In the genomic region with DNA sequence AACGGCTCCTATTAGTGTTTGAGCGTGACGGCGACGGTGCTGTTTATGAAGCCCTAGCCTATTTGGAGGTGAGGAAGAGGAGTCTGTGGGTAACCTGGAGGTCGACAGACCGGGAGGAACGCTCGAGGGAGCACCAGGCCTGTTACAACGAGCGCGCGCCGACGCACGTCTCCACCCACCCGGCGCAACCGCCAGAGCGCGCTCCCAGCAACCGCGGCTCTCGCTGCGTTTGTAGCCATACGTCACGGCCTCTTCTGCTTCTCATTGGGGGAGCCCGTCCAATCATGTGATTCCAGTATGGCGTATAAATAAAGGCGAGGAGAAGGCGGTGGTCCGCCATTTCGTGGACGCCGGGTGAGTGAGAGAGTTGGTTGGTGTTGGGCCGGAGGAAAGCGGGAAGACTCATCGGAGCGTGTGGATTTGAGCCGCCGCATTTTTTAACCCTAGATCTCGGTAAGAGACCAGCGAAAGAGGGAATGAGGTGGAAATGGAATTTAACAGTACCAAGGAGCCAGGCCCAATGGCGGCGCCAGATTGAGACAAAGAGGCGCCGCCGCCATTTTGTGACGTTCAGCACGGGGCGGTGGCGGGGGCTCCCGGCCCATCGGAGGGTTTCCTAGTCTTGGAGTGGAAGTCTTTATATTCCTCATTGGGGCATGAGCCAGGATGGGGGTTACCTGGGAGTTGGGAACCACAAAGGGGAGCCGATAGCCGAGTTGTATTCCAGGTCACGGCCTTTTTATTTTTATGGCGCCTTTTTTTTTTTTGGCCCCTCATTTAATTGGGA, we compare ENCODE assay signal across 1 cellular context.
A peak's percentile ranks its signal among the peaks of the same experiment; 100 is the strongest.
TF ChIP-seq lines count a peak whose summit lies in the region.

A gene (plus strand): TSS at position 334 of the 787 bp plus-strand sequence. CDS start 2,401 bp downstream, outside the sequence.

TF ChIP-seq in K562, 482 proteins besides CTCF, POLR2A, EP300 and RAD21 (continued from another document and continues in another):
- TF ChIP-seq, protein P1, sequence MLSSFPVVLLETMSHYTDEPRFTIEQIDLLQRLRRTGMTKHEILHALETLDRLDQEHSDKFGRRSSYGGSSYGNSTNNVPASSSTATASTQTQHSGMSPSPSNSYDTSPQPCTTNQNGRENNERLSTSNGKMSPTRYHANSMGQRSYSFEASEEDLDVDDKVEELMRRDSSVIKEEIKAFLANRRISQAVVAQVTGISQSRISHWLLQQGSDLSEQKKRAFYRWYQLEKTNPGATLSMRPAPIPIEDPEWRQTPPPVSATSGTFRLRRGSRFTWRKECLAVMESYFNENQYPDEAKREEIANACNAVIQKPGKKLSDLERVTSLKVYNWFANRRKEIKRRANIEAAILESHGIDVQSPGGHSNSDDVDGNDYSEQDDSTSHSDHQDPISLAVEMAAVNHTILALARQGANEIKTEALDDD (IDR thresholded peaks at IDR 0.05) = peak; percentile 9; the same call in 1 of the 2 replicates
- peak; percentile 59 for TF ChIP-seq FOSL1 (tag; conservative IDR thresholded peaks at IDR 0.05)
- TF ChIP-seq PURB (CRISPR knock-in tag; IDR thresholded peaks at IDR 0.05; ENCODE audit: low read depth) = no peak
- 0 out of 2 replicates have a peak, but pooled peaks have one; percentile 27 for TF ChIP-seq BMI1 (IDR thresholded peaks at IDR 0.05; ENCODE audit: low read length)
- TF ChIP-seq, protein P2, sequence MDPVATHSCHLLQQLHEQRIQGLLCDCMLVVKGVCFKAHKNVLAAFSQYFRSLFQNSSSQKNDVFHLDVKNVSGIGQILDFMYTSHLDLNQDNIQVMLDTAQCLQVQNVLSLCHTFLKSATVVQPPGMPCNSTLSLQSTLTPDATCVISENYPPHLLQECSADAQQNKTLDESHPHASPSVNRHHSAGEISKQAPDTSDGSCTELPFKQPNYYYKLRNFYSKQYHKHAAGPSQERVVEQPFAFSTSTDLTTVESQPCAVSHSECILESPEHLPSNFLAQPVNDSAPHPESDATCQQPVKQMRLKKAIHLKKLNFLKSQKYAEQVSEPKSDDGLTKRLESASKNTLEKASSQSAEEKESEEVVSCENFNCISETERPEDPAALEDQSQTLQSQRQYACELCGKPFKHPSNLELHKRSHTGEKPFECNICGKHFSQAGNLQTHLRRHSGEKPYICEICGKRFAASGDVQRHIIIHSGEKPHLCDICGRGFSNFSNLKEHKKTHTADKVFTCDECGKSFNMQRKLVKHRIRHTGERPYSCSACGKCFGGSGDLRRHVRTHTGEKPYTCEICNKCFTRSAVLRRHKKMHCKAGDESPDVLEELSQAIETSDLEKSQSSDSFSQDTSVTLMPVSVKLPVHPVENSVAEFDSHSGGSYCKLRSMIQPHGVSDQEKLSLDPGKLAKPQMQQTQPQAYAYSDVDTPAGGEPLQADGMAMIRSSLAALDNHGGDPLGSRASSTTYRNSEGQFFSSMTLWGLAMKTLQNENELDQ (CRISPR knock-in tag; IDR thresholded peaks at IDR 0.05; ENCODE audit: borderline replicate concordance) = peak; percentile 21; the same call in 1 of the 2 replicates
- TF ChIP-seq RBM14 (IDR thresholded peaks at IDR 0.05; ENCODE audit: borderline replicate concordance, insufficient read depth, low read depth, low read length) = peak; percentile 38; the same call in 1 of the 2 replicates
- TF ChIP-seq KDM2B (CRISPR knock-in tag; IDR thresholded peaks at IDR 0.05) = peak; percentile 65; the same call in 1 of the 2 replicates
- TF ChIP-seq ZNF551 (CRISPR knock-in tag; IDR thresholded peaks at IDR 0.05) = 0 out of 2 replicates have a peak, but pooled peaks have one; percentile 8
- TF ChIP-seq SP1 (CRISPR knock-in tag; IDR thresholded peaks at IDR 0.05) = peak; percentile 98
- peak; percentile 99 for TF ChIP-seq GTF2E2 (tag; IDR thresholded peaks at IDR 0.05)
- TF ChIP-seq, protein P3, sequence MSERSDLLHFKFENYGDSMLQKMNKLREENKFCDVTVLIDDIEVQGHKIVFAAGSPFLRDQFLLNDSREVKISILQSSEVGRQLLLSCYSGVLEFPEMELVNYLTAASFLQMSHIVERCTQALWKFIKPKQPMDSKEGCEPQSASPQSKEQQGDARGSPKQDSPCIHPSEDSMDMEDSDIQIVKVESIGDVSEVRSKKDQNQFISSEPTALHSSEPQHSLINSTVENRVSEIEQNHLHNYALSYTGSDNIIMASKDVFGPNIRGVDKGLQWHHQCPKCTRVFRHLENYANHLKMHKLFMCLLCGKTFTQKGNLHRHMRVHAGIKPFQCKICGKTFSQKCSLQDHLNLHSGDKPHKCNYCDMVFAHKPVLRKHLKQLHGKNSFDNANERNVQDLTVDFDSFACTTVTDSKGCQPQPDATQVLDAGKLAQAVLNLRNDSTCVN (CRISPR knock-in tag; IDR thresholded peaks at IDR 0.05) = peak; percentile 93
- no peak for TF ChIP-seq ZNF717 (CRISPR knock-in tag; IDR thresholded peaks at IDR 0.05)
- peak; percentile 83; the same call in 1 of the 2 replicates for TF ChIP-seq ZC3H4 (CRISPR knock-in tag; IDR thresholded peaks at IDR 0.05; ENCODE audit: borderline replicate concordance)
- TF ChIP-seq, protein P4, sequence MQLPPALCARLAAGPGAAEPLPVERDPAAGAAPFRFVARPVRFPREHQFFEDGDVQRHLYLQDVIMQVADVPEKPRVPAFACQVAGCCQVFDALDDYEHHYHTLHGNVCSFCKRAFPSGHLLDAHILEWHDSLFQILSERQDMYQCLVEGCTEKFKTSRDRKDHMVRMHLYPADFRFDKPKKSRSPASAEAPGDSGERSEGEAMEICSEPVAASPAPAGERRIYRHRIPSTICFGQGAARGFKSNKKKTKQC (CRISPR knock-in tag; IDR thresholded peaks at IDR 0.05) = peak; percentile 98
- TF ChIP-seq CBFB (CRISPR knock-in tag; IDR thresholded peaks at IDR 0.05) = peak; percentile 61; the same call in 1 of the 2 replicates
- TF ChIP-seq TAF7 (tag; IDR thresholded peaks at IDR 0.05) = peak; percentile 99
- TF ChIP-seq YY1 (IDR thresholded peaks at IDR 0.05; ENCODE audit: borderline replicate concordance in 1 of 3, control insufficient read depth in 1 of 3, extremely low read depth in 1 of 3, insufficient read depth in 3 of 3, insufficient read length in 1 of 3, insufficient replicate concordance in 2 of 3, low read depth in 1 of 3, low read length in 2 of 3) = peak; percentile 92 to 98 (median 97)
- TF ChIP-seq, protein P5, sequence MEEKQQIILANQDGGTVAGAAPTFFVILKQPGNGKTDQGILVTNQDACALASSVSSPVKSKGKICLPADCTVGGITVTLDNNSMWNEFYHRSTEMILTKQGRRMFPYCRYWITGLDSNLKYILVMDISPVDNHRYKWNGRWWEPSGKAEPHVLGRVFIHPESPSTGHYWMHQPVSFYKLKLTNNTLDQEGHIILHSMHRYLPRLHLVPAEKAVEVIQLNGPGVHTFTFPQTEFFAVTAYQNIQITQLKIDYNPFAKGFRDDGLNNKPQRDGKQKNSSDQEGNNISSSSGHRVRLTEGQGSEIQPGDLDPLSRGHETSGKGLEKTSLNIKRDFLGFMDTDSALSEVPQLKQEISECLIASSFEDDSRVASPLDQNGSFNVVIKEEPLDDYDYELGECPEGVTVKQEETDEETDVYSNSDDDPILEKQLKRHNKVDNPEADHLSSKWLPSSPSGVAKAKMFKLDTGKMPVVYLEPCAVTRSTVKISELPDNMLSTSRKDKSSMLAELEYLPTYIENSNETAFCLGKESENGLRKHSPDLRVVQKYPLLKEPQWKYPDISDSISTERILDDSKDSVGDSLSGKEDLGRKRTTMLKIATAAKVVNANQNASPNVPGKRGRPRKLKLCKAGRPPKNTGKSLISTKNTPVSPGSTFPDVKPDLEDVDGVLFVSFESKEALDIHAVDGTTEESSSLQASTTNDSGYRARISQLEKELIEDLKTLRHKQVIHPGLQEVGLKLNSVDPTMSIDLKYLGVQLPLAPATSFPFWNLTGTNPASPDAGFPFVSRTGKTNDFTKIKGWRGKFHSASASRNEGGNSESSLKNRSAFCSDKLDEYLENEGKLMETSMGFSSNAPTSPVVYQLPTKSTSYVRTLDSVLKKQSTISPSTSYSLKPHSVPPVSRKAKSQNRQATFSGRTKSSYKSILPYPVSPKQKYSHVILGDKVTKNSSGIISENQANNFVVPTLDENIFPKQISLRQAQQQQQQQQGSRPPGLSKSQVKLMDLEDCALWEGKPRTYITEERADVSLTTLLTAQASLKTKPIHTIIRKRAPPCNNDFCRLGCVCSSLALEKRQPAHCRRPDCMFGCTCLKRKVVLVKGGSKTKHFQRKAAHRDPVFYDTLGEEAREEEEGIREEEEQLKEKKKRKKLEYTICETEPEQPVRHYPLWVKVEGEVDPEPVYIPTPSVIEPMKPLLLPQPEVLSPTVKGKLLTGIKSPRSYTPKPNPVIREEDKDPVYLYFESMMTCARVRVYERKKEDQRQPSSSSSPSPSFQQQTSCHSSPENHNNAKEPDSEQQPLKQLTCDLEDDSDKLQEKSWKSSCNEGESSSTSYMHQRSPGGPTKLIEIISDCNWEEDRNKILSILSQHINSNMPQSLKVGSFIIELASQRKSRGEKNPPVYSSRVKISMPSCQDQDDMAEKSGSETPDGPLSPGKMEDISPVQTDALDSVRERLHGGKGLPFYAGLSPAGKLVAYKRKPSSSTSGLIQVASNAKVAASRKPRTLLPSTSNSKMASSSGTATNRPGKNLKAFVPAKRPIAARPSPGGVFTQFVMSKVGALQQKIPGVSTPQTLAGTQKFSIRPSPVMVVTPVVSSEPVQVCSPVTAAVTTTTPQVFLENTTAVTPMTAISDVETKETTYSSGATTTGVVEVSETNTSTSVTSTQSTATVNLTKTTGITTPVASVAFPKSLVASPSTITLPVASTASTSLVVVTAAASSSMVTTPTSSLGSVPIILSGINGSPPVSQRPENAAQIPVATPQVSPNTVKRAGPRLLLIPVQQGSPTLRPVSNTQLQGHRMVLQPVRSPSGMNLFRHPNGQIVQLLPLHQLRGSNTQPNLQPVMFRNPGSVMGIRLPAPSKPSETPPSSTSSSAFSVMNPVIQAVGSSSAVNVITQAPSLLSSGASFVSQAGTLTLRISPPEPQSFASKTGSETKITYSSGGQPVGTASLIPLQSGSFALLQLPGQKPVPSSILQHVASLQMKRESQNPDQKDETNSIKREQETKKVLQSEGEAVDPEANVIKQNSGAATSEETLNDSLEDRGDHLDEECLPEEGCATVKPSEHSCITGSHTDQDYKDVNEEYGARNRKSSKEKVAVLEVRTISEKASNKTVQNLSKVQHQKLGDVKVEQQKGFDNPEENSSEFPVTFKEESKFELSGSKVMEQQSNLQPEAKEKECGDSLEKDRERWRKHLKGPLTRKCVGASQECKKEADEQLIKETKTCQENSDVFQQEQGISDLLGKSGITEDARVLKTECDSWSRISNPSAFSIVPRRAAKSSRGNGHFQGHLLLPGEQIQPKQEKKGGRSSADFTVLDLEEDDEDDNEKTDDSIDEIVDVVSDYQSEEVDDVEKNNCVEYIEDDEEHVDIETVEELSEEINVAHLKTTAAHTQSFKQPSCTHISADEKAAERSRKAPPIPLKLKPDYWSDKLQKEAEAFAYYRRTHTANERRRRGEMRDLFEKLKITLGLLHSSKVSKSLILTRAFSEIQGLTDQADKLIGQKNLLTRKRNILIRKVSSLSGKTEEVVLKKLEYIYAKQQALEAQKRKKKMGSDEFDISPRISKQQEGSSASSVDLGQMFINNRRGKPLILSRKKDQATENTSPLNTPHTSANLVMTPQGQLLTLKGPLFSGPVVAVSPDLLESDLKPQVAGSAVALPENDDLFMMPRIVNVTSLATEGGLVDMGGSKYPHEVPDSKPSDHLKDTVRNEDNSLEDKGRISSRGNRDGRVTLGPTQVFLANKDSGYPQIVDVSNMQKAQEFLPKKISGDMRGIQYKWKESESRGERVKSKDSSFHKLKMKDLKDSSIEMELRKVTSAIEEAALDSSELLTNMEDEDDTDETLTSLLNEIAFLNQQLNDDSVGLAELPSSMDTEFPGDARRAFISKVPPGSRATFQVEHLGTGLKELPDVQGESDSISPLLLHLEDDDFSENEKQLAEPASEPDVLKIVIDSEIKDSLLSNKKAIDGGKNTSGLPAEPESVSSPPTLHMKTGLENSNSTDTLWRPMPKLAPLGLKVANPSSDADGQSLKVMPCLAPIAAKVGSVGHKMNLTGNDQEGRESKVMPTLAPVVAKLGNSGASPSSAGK (IDR thresholded peaks at IDR 0.05) = peak; percentile 79
- peak; percentile 61 for TF ChIP-seq MIER1 (IDR thresholded peaks at IDR 0.05; ENCODE audit: low read depth)
- TF ChIP-seq MAZ (CRISPR knock-in tag; conservative IDR thresholded peaks at IDR 0.05 in 1 of 2, IDR thresholded peaks at IDR 0.05 in 1 of 2) = peak; percentile 79 to 83; a peak in 3 of 4 replicates
- peak in 1 of 2 experiments; percentile 52; a peak in 1 of 4 replicates for TF ChIP-seq FOXA3 (CRISPR knock-in tag; conservative IDR thresholded peaks at IDR 0.05 in 1 of 2, IDR thresholded peaks at IDR 0.05 in 1 of 2)
- peak; percentile 74; the same call in 1 of the 2 replicates for TF ChIP-seq ZKSCAN1 (IDR thresholded peaks at IDR 0.05; ENCODE audit: low read depth, low read length)
- TF ChIP-seq, protein P6, sequence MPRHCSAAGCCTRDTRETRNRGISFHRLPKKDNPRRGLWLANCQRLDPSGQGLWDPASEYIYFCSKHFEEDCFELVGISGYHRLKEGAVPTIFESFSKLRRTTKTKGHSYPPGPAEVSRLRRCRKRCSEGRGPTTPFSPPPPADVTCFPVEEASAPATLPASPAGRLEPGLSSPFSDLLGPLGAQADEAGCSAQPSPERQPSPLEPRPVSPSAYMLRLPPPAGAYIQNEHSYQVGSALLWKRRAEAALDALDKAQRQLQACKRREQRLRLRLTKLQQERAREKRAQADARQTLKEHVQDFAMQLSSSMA (CRISPR knock-in tag; IDR thresholded peaks at IDR 0.05) = 0 out of 2 replicates have a peak, but pooled peaks have one; percentile 2
